Comparison of ENCODE assay signal across 16 cellular contexts in genomic region chr1:9222846-9223625, GRCh38. TPM values are rescaled to one million over a fixed set of nuclear protein-coding genes. Genes with fewer than 3 reads are reported as not detected.
DNase-seq lines count a peak whose midpoint lies in the region; ATAC-seq and TF ChIP-seq lines count a peak whose summit lies in the region.
"Had no signal": no experiment of that assay in that cellular context is flagged by ENCODE, and none has a peak within 500 bp of the region (broad histone marks: within the 10 kb centered on the region; RNA-seq: fewer than 3 reads in every experiment).

No MANE protein-coding gene starts in this region.

- no peak overlapping the region for H3K4me3 Mint-ChIP-seq in activated T-cell treated with anti-CD3 and anti-CD28 coated beads, Interleukin-2, amount 50 U/mL, for 72 hours
- H3K4me3 Mint-ChIP-seq in activated T-cell treated with anti-CD3 and anti-CD28 coated beads, Interleukin-2, amount 50 U/mL, for 4 hours = no peak overlapping the region
- H3K4me3 Mint-ChIP-seq in glutamatergic neuron (ENCODE audit: unreplicated experiment) = peak overlapping the region; percentile 4
- H3K4me3 Mint-ChIP-seq: CD4-positive, alpha-beta T cell had no signal

- in situ Hi-C loops in Panc1 (cut with HindIII; ENCODE audit: low pct_unique_long_range_greater_than_20kb, low sequenced_read_pairs) = no loop called here

- H3K27me3 ChIP-seq in Panc1 (ENCODE audit: control insufficient read depth, insufficient read depth, low read length) (no peaks in the 10 kb centered on the region), upper lobe of right lung (no peaks in the 10 kb centered on the region)
- H3K27me3 ChIP-seq: BE2C had no signal

- H3K4me1 Mint-ChIP-seq in activated T-cell treated with anti-CD3 and anti-CD28 coated beads, Interleukin-2, amount 50 U/mL, for 72 hours (ENCODE audit: low read depth) = no peaks in the 10 kb centered on the region
- no peaks in the 10 kb centered on the region for H3K4me1 Mint-ChIP-seq in activated T-cell treated with anti-CD3 and anti-CD28 coated beads, Interleukin-2, amount 50 U/mL, for 4 hours (ENCODE audit: low read depth)
- H3K4me1 Mint-ChIP-seq in glutamatergic neuron (ENCODE audit: low read depth, unreplicated experiment) = no peaks in the 10 kb centered on the region

- intact Hi-C loops in Panc1 (cut with micrococcal nuclease; ENCODE audit: unreplicated experiment) = no loop called here
- intact Hi-C loops in upper lobe of right lung (cut with DNase I) = no loop called here

- H3K36me3 ChIP-seq in Panc1 (ENCODE audit: control insufficient read depth, insufficient read depth, low read length) = no peaks in the 10 kb centered on the region
- H3K36me3 ChIP-seq in upper lobe of right lung = no peaks in the 10 kb centered on the region
- H3K36me3 ChIP-seq: BE2C, HAP-1 had no signal

- no peak for TF ChIP-seq CTCF in Panc1 (IDR thresholded peaks at IDR 0.05)
- TF ChIP-seq CTCF in glutamatergic neuron (IDR thresholded peaks at IDR 0.05; ENCODE audit: partially characterized antibody, unreplicated experiment) = no peak
- no peak for TF ChIP-seq CTCF in upper lobe of right lung (IDR thresholded peaks at IDR 0.05)

- no peak for ATAC-seq in activated T-cell treated with anti-CD3 and anti-CD28 coated beads, Interleukin-2, amount 50 U/mL, for 72 hours (replicated peaks in 1 of 2)
- no peak for ATAC-seq in activated T-cell treated with anti-CD3 and anti-CD28 coated beads, Interleukin-2, amount 50 U/mL, for 4 hours
- ATAC-seq in Panc1 = peak; percentile 40; the same call in 1 of the 2 replicates
- ATAC-seq in upper lobe of right lung = peak; percentile 27
- ATAC-seq in HG03280 (IDR thresholded peaks at IDR 0.05; ENCODE audit: unreplicated experiment) = no peak
- no peak for ATAC-seq in HG03354 (IDR thresholded peaks at IDR 0.05; ENCODE audit: poor library complexity, severe bottlenecking, unreplicated experiment)

- CTCF ChIA-PET in Panc1 (lab: Charles Lee) = no interaction called here

- H3K4me3 ChIP-seq in Panc1 (ENCODE audit: low read depth in 2 of 2, low read length in 2 of 2) = no peak overlapping the region
- H3K4me3 ChIP-seq in upper lobe of right lung = no peak overlapping the region
- H3K4me3 ChIP-seq: GM23248, HAP-1 had no signal

- H3K4me1 ChIP-seq in Panc1 (ENCODE audit: control insufficient read depth, insufficient read depth, low read length) (no peaks in the 10 kb centered on the region), upper lobe of right lung (no peaks in the 10 kb centered on the region)
- H3K4me1 ChIP-seq: BE2C, HAP-1 had no signal

- H3K27ac ChIP-seq in Panc1 (ENCODE audit: low read length) (no peak overlapping the region), upper lobe of right lung (no peak overlapping the region)
- H3K27ac ChIP-seq: GM23248 had no signal

- H3K9me3 ChIP-seq in Panc1 (ENCODE audit: control insufficient read depth, insufficient read depth, low read depth, low read length) (no peaks in the 10 kb centered on the region), upper lobe of right lung (no peaks in the 10 kb centered on the region)
- H3K9me3 ChIP-seq: BE2C, HAP-1 had no signal

- H3K27me3 Mint-ChIP-seq in activated T-cell treated with anti-CD3 and anti-CD28 coated beads, Interleukin-2, amount 50 U/mL, for 72 hours (ENCODE audit: low read depth) = no peaks in the 10 kb centered on the region
- peaks cover 4% of the 10 kb centered on the region for H3K27me3 Mint-ChIP-seq in activated T-cell treated with anti-CD3 and anti-CD28 coated beads, Interleukin-2, amount 50 U/mL, for 4 hours (ENCODE audit: low read depth)
- peaks cover 2% of the 10 kb centered on the region for H3K27me3 Mint-ChIP-seq in glutamatergic neuron (ENCODE audit: unreplicated experiment)
- H3K27me3 Mint-ChIP-seq: CD4-positive, alpha-beta T cell had no signal

- POLR2A ChIA-PET in Panc1 (lab: Charles Lee) = no interaction called here

- H3K27ac Mint-ChIP-seq in activated T-cell treated with anti-CD3 and anti-CD28 coated beads, Interleukin-2, amount 50 U/mL, for 72 hours = peak overlapping the region; percentile 14
- no peak overlapping the region for H3K27ac Mint-ChIP-seq in glutamatergic neuron (ENCODE audit: unreplicated experiment)
- H3K27ac Mint-ChIP-seq: CD4-positive, alpha-beta T cell had no signal

- no peaks in the 10 kb centered on the region for H3K9me3 Mint-ChIP-seq in activated T-cell treated with anti-CD3 and anti-CD28 coated beads, Interleukin-2, amount 50 U/mL, for 72 hours
- H3K9me3 Mint-ChIP-seq in activated T-cell treated with anti-CD3 and anti-CD28 coated beads, Interleukin-2, amount 50 U/mL, for 4 hours = no peaks in the 10 kb centered on the region
- peaks cover 3% of the 10 kb centered on the region for H3K9me3 Mint-ChIP-seq in glutamatergic neuron (ENCODE audit: unreplicated experiment)
- H3K9me3 Mint-ChIP-seq: CD4-positive, alpha-beta T cell had no signal

- no TSS peak for BruUV-seq in Panc1 (replicated peaks; lab: Mats Ljungman, UMichigan)

- DNase-seq in activated T-cell treated with anti-CD3 and anti-CD28 coated beads, Interleukin-2, amount 50 U/mL, for 72 hours = no peak
- DNase-seq in activated T-cell treated with anti-CD3 and anti-CD28 coated beads, Interleukin-2, amount 50 U/mL, for 4 hours = no peak
- DNase-seq in Panc1 (ENCODE audit: low read depth, low spot score) (no peak), glutamatergic neuron (no peak), upper lobe of right lung (no peak), HuH-7.5 (ENCODE audit: low spot score) (no peak)
- DNase-seq: BE2C; C1 segment of cervical spinal cord; CD4-positive, alpha-beta T cell; DMS153; DMS79; GDM1; GM23248 had no signal

- no peaks in the 10 kb centered on the region for H3K36me3 Mint-ChIP-seq in activated T-cell treated with anti-CD3 and anti-CD28 coated beads, Interleukin-2, amount 50 U/mL, for 72 hours (ENCODE audit: insufficient read depth in 2 of 2)
- H3K36me3 Mint-ChIP-seq in activated T-cell treated with anti-CD3 and anti-CD28 coated beads, Interleukin-2, amount 50 U/mL, for 4 hours (ENCODE audit: insufficient read depth) = no peaks in the 10 kb centered on the region
- H3K36me3 Mint-ChIP-seq in glutamatergic neuron (ENCODE audit: unreplicated experiment) = peaks cover 12% of the 10 kb centered on the region

RNA-seq across cellular contexts. Expression of gene H6PD, which starts 11.5 kb away (rescaled TPM):
- total RNA-seq in activated T-cell treated with anti-CD3 and anti-CD28 coated beads, Interleukin-2, amount 50 U/mL, for 72 hours = 10 to 100 TPM; 20.2 to 21.0 TPM
- 1 to 10 TPM; 4.7 to 6.1 (median 5.0) TPM for total RNA-seq in activated T-cell treated with anti-CD3 and anti-CD28 coated beads, Interleukin-2, amount 50 U/mL, for 4 hours
- total RNA-seq in Panc1 (2021; ENCODE audit: unreplicated experiment) (23.5 TPM), glutamatergic neuron (ENCODE audit: unreplicated experiment) (5.0 TPM), upper lobe of right lung (43.7 TPM)
- 17.7 TPM for polyA plus RNA-seq in Panc1 (2012; ENCODE audit: insufficient read length)

Comparison
In these comparisons a context has a peak if more than half of its experiments do, and no peak if none do; other contexts are left out.
1. ATAC-seq: peak in Panc1 (single experiment) and upper lobe of right lung (single experiment); none in activated T-cell treated with anti-CD3 and anti-CD28 coated beads, Interleukin-2, amount 50 U/mL, for 72 hours (0 of 2), activated T-cell treated with anti-CD3 and anti-CD28 coated beads, Interleukin-2, amount 50 U/mL, for 4 hours (0 of 2), HG03280 (single experiment) and HG03354 (single experiment).